Comparison of ENCODE assay signal across 19 cellular contexts in genomic region chr4:52979821-52980590, GRCh38.
"Had no signal": no experiment of that assay in that cellular context is flagged by ENCODE, and none has a peak within 500 bp of the region (broad histone marks: within the 10 kb centered on the region; RNA-seq: fewer than 3 reads in every experiment).

No MANE protein-coding gene starts in this region.

- H3K9me3 ChIP-seq: psoas muscle, upper lobe of right lung had no signal

- H3K36me3 Mint-ChIP-seq: natural killer cell treated with Interleukin-12 subunit alpha and Interleukin-12 subunit beta and Interleukin-15 and Interleukin-18, amount 100 ng/mL, for 72 hours had no signal

- H3K27ac ChIP-seq: coronary artery, psoas muscle, spleen, upper lobe of right lung had no signal

- H3K27me3 Mint-ChIP-seq: activated CD4-positive, alpha-beta T cell treated with anti-CD3 and anti-CD28 coated beads, Interleukin-2, amount 10 ng/mL, durations not matched to agents 7 days and 5 days; central memory CD8-positive, alpha-beta T cell; natural killer cell treated with Interleukin-12 subunit alpha and Interleukin-12 subunit beta and Interleukin-15 and Interleukin-18, amount 100 ng/mL, for 72 hours; stimulated activated naive CD8-positive, alpha-beta T cell treated with anti-CD3 and anti-CD28 coated beads, Interleukin-15, amount 100 ng/mL, for 72 hours had no signal

- H3K4me3 Mint-ChIP-seq: activated CD4-positive, alpha-beta T cell treated with anti-CD3 and anti-CD28 coated beads, Interleukin-2, amount 10 ng/mL, durations not matched to agents 7 days and 5 days; activated T-cell treated with anti-CD3 and anti-CD28 coated beads, Interleukin-2, amount 50 U/mL, for 72 hours; central memory CD8-positive, alpha-beta T cell; natural killer cell treated with Interleukin-12 subunit alpha and Interleukin-12 subunit beta and Interleukin-15 and Interleukin-18, amount 100 ng/mL, for 72 hours; stimulated activated naive CD8-positive, alpha-beta T cell treated with anti-CD3 and anti-CD28 coated beads, Interleukin-15, amount 100 ng/mL, for 72 hours; T-helper 2 cell treated with Interferon-gamma antibody and Interleukin-4, amounts not matched to agents 5 μg/mL and 100 μg/mL, for 36 hours had no signal

- H3K27me3 ChIP-seq: spleen, upper lobe of right lung had no signal

- DNase-seq: activated CD4-positive, alpha-beta T cell treated with anti-CD3 and anti-CD28 coated beads, Interleukin-2, amount 10 ng/mL, durations not matched to agents 7 days and 5 days; activated CD8-positive, alpha-beta memory T cell treated with anti-CD3 and anti-CD28 coated beads, Interleukin-2, amount 50 U/mL, for 48 hours; activated gamma-delta T cell; activated T-cell treated with anti-CD3 and anti-CD28 coated beads, Interleukin-2, amount 50 U/mL, for 72 hours; effector CD4-positive, alpha-beta T cell; foreskin fibroblast; mesendoderm; occipital lobe; psoas muscle; spleen; stimulated activated CD4-positive, alpha-beta T cell treated with anti-CD3 and anti-CD28 coated beads, Interleukin-1b, Interleukin-23, amount 100 ng/mL, for 48 hours; stimulated activated naive CD8-positive, alpha-beta T cell treated with anti-CD3 and anti-CD28 coated beads, Interleukin-15, amount 100 ng/mL, for 72 hours; upper lobe of right lung had no signal

- H3K27ac Mint-ChIP-seq: activated CD4-positive, alpha-beta T cell treated with anti-CD3 and anti-CD28 coated beads, Interleukin-2, amount 10 ng/mL, durations not matched to agents 7 days and 5 days; activated naive CD4-positive, alpha-beta T cell treated with anti-CD3 and anti-CD28 coated beads, Interleukin-2, amount 50 U/mL, for 72 hours; activated T-cell treated with anti-CD3 and anti-CD28 coated beads, Interleukin-2, amount 50 U/mL, for 72 hours; natural killer cell treated with Interleukin-12 subunit alpha and Interleukin-12 subunit beta and Interleukin-15 and Interleukin-18, amount 100 ng/mL, for 72 hours; T-helper 2 cell treated with Interferon-gamma antibody and Interleukin-4, amounts not matched to agents 5 μg/mL and 100 μg/mL, for 36 hours had no signal

- H3K4me1 Mint-ChIP-seq: central memory CD8-positive, alpha-beta T cell; stimulated activated naive CD8-positive, alpha-beta T cell treated with anti-CD3 and anti-CD28 coated beads, Interleukin-15, amount 100 ng/mL, for 72 hours had no signal

- ATAC-seq: activated naive CD4-positive, alpha-beta T cell treated with anti-CD3 and anti-CD28 coated beads, Interleukin-2, amount 50 U/mL, for 72 hours; activated T-cell treated with anti-CD3 and anti-CD28 coated beads, Interleukin-2, amount 50 U/mL, for 72 hours; natural killer cell treated with Interleukin-12 subunit alpha and Interleukin-12 subunit beta and Interleukin-15 and Interleukin-18, amount 100 ng/mL, for 72 hours; psoas muscle; sciatic nerve; stimulated activated naive CD8-positive, alpha-beta T cell treated with anti-CD3 and anti-CD28 coated beads, Interleukin-15, amount 100 ng/mL, for 72 hours; upper lobe of right lung had no signal

- H3K4me1 ChIP-seq: psoas muscle had no signal
